In the genomic region with DNA sequence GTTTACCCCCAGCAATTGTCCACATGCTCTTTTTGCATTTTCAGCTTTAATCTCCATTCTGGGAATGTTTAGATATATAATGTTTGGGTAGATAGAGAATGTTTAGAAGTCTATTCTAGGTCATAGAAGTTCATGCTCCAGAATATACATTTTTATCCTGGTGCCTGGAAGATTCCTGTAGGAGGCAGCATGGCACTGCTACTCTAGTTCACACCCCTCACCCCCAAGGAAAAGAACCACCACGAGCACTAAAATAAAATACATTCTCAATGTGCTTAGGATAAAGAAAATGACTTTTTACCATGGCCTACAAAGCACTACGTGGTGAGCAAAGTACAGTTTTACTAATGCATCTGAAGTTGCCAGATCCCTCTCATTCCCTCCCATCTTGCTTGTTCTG, we compare ENCODE assay signal across 18 cellular contexts. TPM values are rescaled to one million over a fixed set of nuclear protein-coding genes. Genes with fewer than 3 reads are reported as not detected.
DNase-seq lines count a peak whose midpoint lies in the region; TF ChIP-seq lines count a peak whose summit lies in the region.
"Had no signal": no experiment of that assay in that cellular context is flagged by ENCODE, and none has a peak within 500 bp of the region (broad histone marks: within the 10 kb centered on the region; RNA-seq: fewer than 3 reads in every experiment).

No MANE protein-coding gene starts in this region.

- H3K27ac Mint-ChIP-seq in endodermal cell (no peak overlapping the region), osteocyte (ENCODE audit: unreplicated experiment) (no peak overlapping the region)
- H3K27ac Mint-ChIP-seq: activated naive CD4-positive, alpha-beta T cell treated with anti-CD3 and anti-CD28 coated beads for 36 hours; stimulated activated naive CD8-positive, alpha-beta T cell treated with anti-CD3 and anti-CD28 coated beads, Interleukin-15, Interleukin-2, amounts not matched to agents 100 ng/mL and 50 ng/mL, for 24 hours; T-helper 1 cell treated with Interleukin-12 subunit alpha and Interleukin-12 subunit beta and Interleukin-4 antibody, amounts not matched to agents 30 μg/mL and 1 μg/mL, for 36 hours had no signal

- WGBS in endodermal cell (ENCODE audit: insufficient coverage in 1 of 2, insufficient read length in 1 of 2), 2 experiments, result 80 to 99% methylated on average over 1 to 2 of the region's 2 CpGs

- H3K9ac ChIP-seq in endodermal cell (ENCODE audit: extremely low read depth, low read length, poor library complexity, severe bottlenecking), result no peak overlapping the region

- H3K9me3 ChIP-seq in endodermal cell (ENCODE audit: control insufficient read depth, low read length), result no peaks in the 10 kb centered on the region
- H3K9me3 ChIP-seq: gastrocnemius medialis, vagina had no signal

- H3K27me3 Mint-ChIP-seq in endodermal cell (ENCODE audit: insufficient read depth) (no peaks in the 10 kb centered on the region), osteocyte (ENCODE audit: unreplicated experiment) (no peaks in the 10 kb centered on the region)
- H3K27me3 Mint-ChIP-seq: stimulated activated naive CD8-positive, alpha-beta T cell treated with anti-CD3 and anti-CD28 coated beads, Interleukin-15, Interleukin-2, amounts not matched to agents 100 ng/mL and 50 ng/mL, for 24 hours had no signal

- H3K27me3 ChIP-seq in endodermal cell (ENCODE audit: control insufficient read depth, insufficient read depth, low read length, poor library complexity, severe bottlenecking), result no peaks in the 10 kb centered on the region
- H3K27me3 ChIP-seq: gastrocnemius medialis, vagina had no signal

- H3K4me3 ChIP-seq in endodermal cell (ENCODE audit: low read length), result no peak overlapping the region
- H3K4me3 ChIP-seq: gastrocnemius medialis, vagina had no signal

- H3K4me1 ChIP-seq in endodermal cell (ENCODE audit: control insufficient read depth, insufficient read depth, low read length), result peaks cover 30% of the 10 kb centered on the region

- peak; percentile 20 for TF ChIP-seq CTCF in C4-2B (conservative IDR thresholded peaks at IDR 0.05)
- TF ChIP-seq CTCF in LNCAP (IDR thresholded peaks at IDR 0.05), result peak; percentile 39; the same call in 1 of the 2 replicates
- TF ChIP-seq CTCF in endodermal cell (conservative IDR thresholded peaks at IDR 0.05), result peak; percentile 47
- TF ChIP-seq CTCF in osteocyte (IDR thresholded peaks at IDR 0.05), result peak; percentile 38

- peaks cover 47% of the 10 kb centered on the region for H3K4me1 Mint-ChIP-seq in endodermal cell
- H3K4me1 Mint-ChIP-seq in osteocyte (ENCODE audit: unreplicated experiment), result peaks cover 48% of the 10 kb centered on the region

- H3K4me3 Mint-ChIP-seq in endodermal cell, result no peak overlapping the region
- no peak overlapping the region for H3K4me3 Mint-ChIP-seq in osteocyte (ENCODE audit: unreplicated experiment)
- H3K4me3 Mint-ChIP-seq: activated naive CD4-positive, alpha-beta T cell treated with anti-CD3 and anti-CD28 coated beads for 36 hours; stimulated activated naive CD8-positive, alpha-beta T cell treated with anti-CD3 and anti-CD28 coated beads, Interleukin-15, Interleukin-2, amounts not matched to agents 100 ng/mL and 50 ng/mL, for 24 hours; T-helper 1 cell treated with Interleukin-12 subunit alpha and Interleukin-12 subunit beta and Interleukin-4 antibody, amounts not matched to agents 30 μg/mL and 1 μg/mL, for 36 hours had no signal

- no peak for DNase-seq in endodermal cell
- DNase-seq in osteocyte (ENCODE audit: extremely low spot score, unreplicated experiment), result no peak
- no peak for DNase-seq in AG08396 (ENCODE audit: low spot score)
- no peak for DNase-seq in NCI-H187 (lab: John Stamatoyannopoulos, UW)
- DNase-seq in NK-92 treated with Interleukin-12 subunit alpha and Interleukin-12 subunit beta, amount 100 ng/mL, for 24 hours (lab: John Stamatoyannopoulos, UW), result no peak
- DNase-seq: activated naive CD4-positive, alpha-beta T cell treated with anti-CD3 and anti-CD28 coated beads for 36 hours; effector CD8-positive, alpha-beta T cell; gastrocnemius medialis; MM.1S; NCI-H2081; NCI-H524 treated with DMSO at 0.1 percent for 48 hours; nucleus accumbens; small intestine had no signal

- H3K27ac ChIP-seq in C4-2B (no peak overlapping the region), endodermal cell (ENCODE audit: low read depth, low read length) (no peak overlapping the region)
- H3K27ac ChIP-seq: gastrocnemius medialis, vagina had no signal

- peaks cover 50% of the 10 kb centered on the region for H3K36me3 ChIP-seq in endodermal cell (ENCODE audit: control insufficient read depth, insufficient read depth, low read length)
- H3K36me3 ChIP-seq: gastrocnemius medialis, vagina had no signal

- H3K9me3 Mint-ChIP-seq in endodermal cell (no peaks in the 10 kb centered on the region), osteocyte (ENCODE audit: unreplicated experiment) (no peaks in the 10 kb centered on the region)
- H3K9me3 Mint-ChIP-seq: activated naive CD4-positive, alpha-beta T cell treated with anti-CD3 and anti-CD28 coated beads for 36 hours; stimulated activated naive CD8-positive, alpha-beta T cell treated with anti-CD3 and anti-CD28 coated beads, Interleukin-15, Interleukin-2, amounts not matched to agents 100 ng/mL and 50 ng/mL, for 24 hours; T-helper 1 cell treated with Interleukin-12 subunit alpha and Interleukin-12 subunit beta and Interleukin-4 antibody, amounts not matched to agents 30 μg/mL and 1 μg/mL, for 36 hours had no signal

- H3K36me3 Mint-ChIP-seq in endodermal cell (ENCODE audit: low read depth) (peaks cover 28% of the 10 kb centered on the region), osteocyte (ENCODE audit: unreplicated experiment) (peaks cover 16% of the 10 kb centered on the region)

RNA-seq across cellular contexts. Expression of a gene that starts 53.8 kb away (rescaled TPM):
- 100 to 1,000 TPM; 145 to 154 TPM for total RNA-seq in endodermal cell
- polyA plus RNA-seq in endodermal cell (2013, experiment 1 of 2), result 55.7 TPM
- 56.3 TPM for polyA plus RNA-seq in endodermal cell (2013, experiment 2 of 2)
- total RNA-seq in osteocyte, result 83.9 and 91.1 TPM in 2 replicates
